In the genomic region with DNA sequence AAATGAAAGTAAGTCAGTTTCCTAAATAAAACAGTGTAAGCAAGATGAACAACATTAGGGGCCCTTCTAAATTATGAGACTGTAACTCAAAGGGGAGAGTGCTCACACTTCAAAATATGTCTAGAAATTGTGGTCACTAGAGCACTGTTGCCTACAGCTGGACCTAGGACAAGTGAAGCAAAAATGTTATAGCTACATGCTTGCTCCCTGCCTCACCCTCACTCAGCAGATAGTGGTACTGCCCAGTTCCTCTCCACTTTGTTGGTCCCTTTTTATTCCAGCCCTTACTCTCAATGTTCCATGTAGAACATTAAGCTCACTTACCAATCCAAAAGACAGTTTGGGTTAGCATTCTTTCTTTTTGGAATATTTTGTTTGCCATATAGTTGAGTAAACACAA, we compare ENCODE assay signal across 28 cellular contexts.
DNase-seq lines count a peak whose midpoint lies in the region; ATAC-seq, FAIRE-seq and TF ChIP-seq lines count a peak whose summit lies in the region.
"Had no signal": no experiment of that assay in that cellular context is flagged by ENCODE, and none has a peak within 500 bp of the region (broad histone marks: within the 10 kb centered on the region; RNA-seq: fewer than 3 reads in every experiment).

No MANE protein-coding gene starts in this region.

- H3K27ac Mint-ChIP-seq in activated CD4-positive, alpha-beta memory T cell treated with anti-CD3 and anti-CD28 coated beads for 36 hours, result no peak overlapping the region
- H3K27ac Mint-ChIP-seq: activated CD4-positive, alpha-beta T cell treated with anti-CD3 and anti-CD28 coated beads, Interleukin-2, amount 10 ng/mL, durations not matched to agents 24 days and 14 days; activated naive CD8-positive, alpha-beta T cell treated with anti-CD3 and anti-CD28 coated beads, Interleukin-2, amount 50 U/mL, for 24 hours; mesothelial cell of epicardium had no signal

- H3K27me3 Mint-ChIP-seq in activated CD4-positive, alpha-beta memory T cell treated with anti-CD3 and anti-CD28 coated beads for 36 hours, result no peaks in the 10 kb centered on the region
- H3K27me3 Mint-ChIP-seq: activated CD4-positive, alpha-beta T cell treated with anti-CD3 and anti-CD28 coated beads, Interleukin-2, amount 10 ng/mL, durations not matched to agents 24 days and 14 days; activated naive CD8-positive, alpha-beta T cell treated with anti-CD3 and anti-CD28 coated beads, Interleukin-2, amount 50 U/mL, for 24 hours had no signal

- H3K27ac ChIP-seq in A549 (no peak overlapping the region), RWPE1 (no peak overlapping the region)
- H3K27ac ChIP-seq: colonic mucosa, gastrocnemius medialis, right atrium auricular region, SJCRH30, WERI-Rb-1 had no signal

- DNase-seq in A549 (ENCODE audit: low read depth in 1 of 2, low spot score in 1 of 2) (no peak), GM19239 (ENCODE audit: insufficient read length, low spot score) (no peak), RWPE1 (ENCODE audit: low spot score) (no peak), HTR-8/SVneo (ENCODE audit: insufficient read length, low spot score) (no peak)
- no peak for DNase-seq in activated CD4-positive, alpha-beta memory T cell treated with anti-CD3 and anti-CD28 coated beads for 36 hours
- DNase-seq: 8988T; activated CD4-positive, alpha-beta T cell treated with anti-CD3 and anti-CD28 coated beads, Interleukin-2, amount 10 ng/mL, durations not matched to agents 24 days and 14 days; activated naive CD4-positive, alpha-beta T cell; activated naive CD8-positive, alpha-beta T cell treated with anti-CD3 and anti-CD28 coated beads, Interleukin-2, amount 50 U/mL, for 24 hours; activated T-cell treated with anti-CD3 and anti-CD28 coated beads, Interleukin-2, amount 50 U/mL, for 4 hours; colonic mucosa; DND-41; effector CD4-positive, alpha-beta T cell; gastrocnemius medialis; GOT3; NCI-H1694; NCI-H446 treated with DMSO at 0.1 percent for 48 hours; NCI-H774; SJCRH30; small intestine; stimulated activated naive CD4-positive, alpha-beta T cell treated with Interleukin-2 at 50 U/mL for 16 hours; T1000; WERI-Rb-1 had no signal

- no peak for TF ChIP-seq RAD21 in A549 (conservative IDR thresholded peaks at IDR 0.05 in 1 of 2, IDR thresholded peaks at IDR 0.05 in 1 of 2)

- no peaks in the 10 kb centered on the region for H3K9me3 ChIP-seq in A549
- H3K9me3 ChIP-seq: colonic mucosa, gastrocnemius medialis, right atrium auricular region, SJCRH30 had no signal

- intact Hi-C loops in activated CD4-positive, alpha-beta memory T cell treated with anti-CD3 and anti-CD28 coated beads for 36 hours (cut with micrococcal nuclease), result no loop called here

- TF ChIP-seq EP300 in A549 (IDR thresholded peaks at IDR 0.05), result no peak

- no peak overlapping the region for H3K4me2 ChIP-seq in A549

- no peaks in the 10 kb centered on the region for H3K9me3 Mint-ChIP-seq in activated CD4-positive, alpha-beta memory T cell treated with anti-CD3 and anti-CD28 coated beads for 36 hours
- H3K9me3 Mint-ChIP-seq: activated CD4-positive, alpha-beta T cell treated with anti-CD3 and anti-CD28 coated beads, Interleukin-2, amount 10 ng/mL, durations not matched to agents 24 days and 14 days; activated naive CD8-positive, alpha-beta T cell treated with anti-CD3 and anti-CD28 coated beads, Interleukin-2, amount 50 U/mL, for 24 hours; activated T-cell treated with anti-CD3 and anti-CD28 coated beads, Interleukin-2, amount 50 U/mL, for 4 hours had no signal

- H3K4me1 ChIP-seq in A549, result no peaks in the 10 kb centered on the region
- H3K4me1 ChIP-seq: colonic mucosa, gastrocnemius medialis, right atrium auricular region, SJCRH30 had no signal

- no peak overlapping the region for H3K4me3 Mint-ChIP-seq in activated CD4-positive, alpha-beta memory T cell treated with anti-CD3 and anti-CD28 coated beads for 36 hours
- H3K4me3 Mint-ChIP-seq: activated CD4-positive, alpha-beta T cell treated with anti-CD3 and anti-CD28 coated beads, Interleukin-2, amount 10 ng/mL, durations not matched to agents 24 days and 14 days; activated naive CD8-positive, alpha-beta T cell treated with anti-CD3 and anti-CD28 coated beads, Interleukin-2, amount 50 U/mL, for 24 hours; activated T-cell treated with anti-CD3 and anti-CD28 coated beads, Interleukin-2, amount 50 U/mL, for 4 hours; mesothelial cell of epicardium had no signal

- TF ChIP-seq CTCF in A549 (IDR thresholded peaks at IDR 0.05) (no peak), RWPE1 (conservative IDR thresholded peaks at IDR 0.05; ENCODE audit: low read depth) (no peak)

- CTCF ChIA-PET in A549 (lab: Yijun Ruan, JAX), result no interaction called here
- CTCF ChIA-PET in RWPE1 (lab: Yijun Ruan, JAX), result no interaction called here
- CTCF ChIA-PET in activated CD4-positive, alpha-beta memory T cell treated with anti-CD3 and anti-CD28 coated beads for 36 hours (lab: Charles Lee), result no interaction called here

- no peaks in the 10 kb centered on the region for H3K4me1 Mint-ChIP-seq in activated CD4-positive, alpha-beta memory T cell treated with anti-CD3 and anti-CD28 coated beads for 36 hours (ENCODE audit: low read depth)
- H3K4me1 Mint-ChIP-seq: activated CD4-positive, alpha-beta T cell treated with anti-CD3 and anti-CD28 coated beads, Interleukin-2, amount 10 ng/mL, durations not matched to agents 24 days and 14 days; activated naive CD8-positive, alpha-beta T cell treated with anti-CD3 and anti-CD28 coated beads, Interleukin-2, amount 50 U/mL, for 24 hours; mesothelial cell of epicardium had no signal

- no peak for ATAC-seq in A549
- peak; percentile 32 for ATAC-seq in GM21576 (IDR thresholded peaks at IDR 0.05; ENCODE audit: unreplicated experiment)
- ATAC-seq in HG03025 (IDR thresholded peaks at IDR 0.05; ENCODE audit: low FRiP score, unreplicated experiment), result peak; percentile 35
- ATAC-seq in HG02970 (IDR thresholded peaks at IDR 0.05; ENCODE audit: low FRiP score, unreplicated experiment), result no peak
- ATAC-seq: activated naive CD8-positive, alpha-beta T cell treated with anti-CD3 and anti-CD28 coated beads, Interleukin-2, amount 50 U/mL, for 24 hours; activated T-cell treated with anti-CD3 and anti-CD28 coated beads, Interleukin-2, amount 50 U/mL, for 4 hours; gastrocnemius medialis had no signal

- TF ChIP-seq POLR2A in A549 (IDR thresholded peaks at IDR 0.05; ENCODE audit: low read length), result no peak

- H3K4me3 ChIP-seq in A549, result no peak overlapping the region
- H3K4me3 ChIP-seq: colonic mucosa, gastrocnemius medialis, right atrium auricular region, SJCRH30 had no signal

- peak; percentile 77 for FAIRE-seq in A549 (lab: Jason Lieb, UNC)
- FAIRE-seq in GM19239 (lab: Jason Lieb, UNC), result peak; percentile 93
- FAIRE-seq in HTR-8/SVneo (lab: Jason Lieb, UNC), result no peak
- FAIRE-seq: small intestine had no signal

- no peaks in the 10 kb centered on the region for H3K36me3 Mint-ChIP-seq in activated CD4-positive, alpha-beta memory T cell treated with anti-CD3 and anti-CD28 coated beads for 36 hours
- H3K36me3 Mint-ChIP-seq: mesothelial cell of epicardium had no signal

- POLR2A ChIA-PET in A549 (lab: Yijun Ruan, JAX), result no interaction called here
- POLR2A ChIA-PET in RWPE1 (lab: Yijun Ruan, JAX; ENCODE audit: low non-redundant PET), result no interaction called here
- POLR2A ChIA-PET in activated CD4-positive, alpha-beta memory T cell treated with anti-CD3 and anti-CD28 coated beads for 36 hours (lab: Charles Lee), result no interaction called here

TF ChIP-seq in A549, 52 proteins besides CTCF, POLR2A, EP300 and RAD21:
- TF ChIP-seq, protein P1, sequence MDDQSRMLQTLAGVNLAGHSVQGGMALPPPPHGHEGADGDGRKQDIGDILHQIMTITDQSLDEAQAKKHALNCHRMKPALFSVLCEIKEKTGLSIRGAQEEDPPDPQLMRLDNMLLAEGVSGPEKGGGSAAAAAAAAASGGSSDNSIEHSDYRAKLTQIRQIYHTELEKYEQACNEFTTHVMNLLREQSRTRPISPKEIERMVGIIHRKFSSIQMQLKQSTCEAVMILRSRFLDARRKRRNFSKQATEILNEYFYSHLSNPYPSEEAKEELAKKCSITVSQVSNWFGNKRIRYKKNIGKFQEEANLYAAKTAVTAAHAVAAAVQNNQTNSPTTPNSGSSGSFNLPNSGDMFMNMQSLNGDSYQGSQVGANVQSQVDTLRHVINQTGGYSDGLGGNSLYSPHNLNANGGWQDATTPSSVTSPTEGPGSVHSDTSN (IDR thresholded peaks at IDR 0.05), result no peak
- TF ChIP-seq EHF (CRISPR knock-in tag; IDR thresholded peaks at IDR 0.05) (no peak), CBX2 (IDR thresholded peaks at IDR 0.05; ENCODE audit: borderline replicate concordance, low read depth) (no peak), MYC (IDR thresholded peaks at IDR 0.05; ENCODE audit: borderline replicate concordance, low read length) (no peak), NR3C1 (IDR thresholded peaks at IDR 0.05) (no peak), MAZ (IDR thresholded peaks at IDR 0.05; ENCODE audit: borderline replicate concordance, low read depth, low read length) (no peak), BHLHE40 (IDR thresholded peaks at IDR 0.05; ENCODE audit: low read depth, low read length) (no peak), POLR2AphosphoS2 (conservative IDR thresholded peaks at IDR 0.05; ENCODE audit: low read length) (no peak), HOXA7 (CRISPR knock-in tag; IDR thresholded peaks at IDR 0.05) (no peak), CBX8 (IDR thresholded peaks at IDR 0.05) (no peak)
- TF ChIP-seq, protein P2, sequence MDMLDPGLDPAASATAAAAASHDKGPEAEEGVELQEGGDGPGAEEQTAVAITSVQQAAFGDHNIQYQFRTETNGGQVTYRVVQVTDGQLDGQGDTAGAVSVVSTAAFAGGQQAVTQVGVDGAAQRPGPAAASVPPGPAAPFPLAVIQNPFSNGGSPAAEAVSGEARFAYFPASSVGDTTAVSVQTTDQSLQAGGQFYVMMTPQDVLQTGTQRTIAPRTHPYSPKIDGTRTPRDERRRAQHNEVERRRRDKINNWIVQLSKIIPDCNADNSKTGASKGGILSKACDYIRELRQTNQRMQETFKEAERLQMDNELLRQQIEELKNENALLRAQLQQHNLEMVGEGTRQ (IDR thresholded peaks at IDR 0.05), result no peak
- TF ChIP-seq, protein P3, sequence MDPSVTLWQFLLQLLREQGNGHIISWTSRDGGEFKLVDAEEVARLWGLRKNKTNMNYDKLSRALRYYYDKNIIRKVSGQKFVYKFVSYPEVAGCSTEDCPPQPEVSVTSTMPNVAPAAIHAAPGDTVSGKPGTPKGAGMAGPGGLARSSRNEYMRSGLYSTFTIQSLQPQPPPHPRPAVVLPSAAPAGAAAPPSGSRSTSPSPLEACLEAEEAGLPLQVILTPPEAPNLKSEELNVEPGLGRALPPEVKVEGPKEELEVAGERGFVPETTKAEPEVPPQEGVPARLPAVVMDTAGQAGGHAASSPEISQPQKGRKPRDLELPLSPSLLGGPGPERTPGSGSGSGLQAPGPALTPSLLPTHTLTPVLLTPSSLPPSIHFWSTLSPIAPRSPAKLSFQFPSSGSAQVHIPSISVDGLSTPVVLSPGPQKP (IDR thresholded peaks at IDR 0.05; ENCODE audit: low read depth, low read length), result no peak
- TF ChIP-seq, protein P4, sequence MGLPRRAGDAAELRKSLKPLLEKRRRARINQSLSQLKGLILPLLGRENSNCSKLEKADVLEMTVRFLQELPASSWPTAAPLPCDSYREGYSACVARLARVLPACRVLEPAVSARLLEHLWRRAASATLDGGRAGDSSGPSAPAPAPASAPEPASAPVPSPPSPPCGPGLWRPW (IDR thresholded peaks at IDR 0.05), result no peak

Comparison
In these comparisons a context has a peak if more than half of its experiments do, and no peak if none do; other contexts are left out.
1. ATAC-seq: peak in GM21576 (single experiment) and HG03025 (single experiment); none in A549 (0 of 2) and HG02970 (single experiment).